ENCODE assay signal across 9 cellular contexts in the genomic region with DNA sequence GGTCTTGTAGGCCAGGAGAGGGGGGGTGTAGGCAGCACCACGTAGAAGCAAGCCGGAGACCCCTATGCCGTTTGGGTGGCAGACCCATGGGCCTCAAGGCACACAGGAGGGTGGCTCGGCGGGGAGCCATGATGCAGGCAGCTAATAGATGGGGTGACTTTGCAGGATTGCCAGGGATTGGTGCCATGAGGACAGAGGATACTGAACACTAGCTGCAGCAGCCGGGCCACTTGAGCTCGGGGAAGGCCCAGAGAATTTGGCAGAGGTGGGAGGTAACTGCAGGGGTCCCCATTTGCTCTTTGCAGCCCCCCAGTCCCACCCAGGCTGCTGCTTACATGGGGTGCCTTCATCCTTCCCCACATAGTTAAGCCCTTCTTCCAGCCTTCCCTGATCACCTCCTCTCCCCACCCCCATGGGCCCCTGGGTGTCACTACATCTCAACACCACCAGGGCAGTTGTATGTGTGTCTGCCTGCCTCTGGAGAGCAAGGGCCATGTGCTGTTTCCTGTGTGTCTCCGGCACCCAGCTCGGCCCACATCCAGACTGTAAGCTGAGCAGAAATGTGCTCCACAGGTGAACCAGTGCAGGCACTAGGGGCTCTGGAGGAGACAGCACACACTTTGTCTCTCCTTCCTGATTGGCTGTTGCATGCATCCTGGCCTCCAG. TPM values are rescaled to one million over a fixed set of nuclear protein-coding genes. Genes with fewer than 3 reads are reported as not detected.
DNase-seq lines count a peak whose midpoint lies in the region; FAIRE-seq and TF ChIP-seq lines count a peak whose summit lies in the region.
"Had no signal": no experiment of that assay in that cellular context is flagged by ENCODE, and none has a peak within 500 bp of the region (broad histone marks: within the 10 kb centered on the region; RNA-seq: fewer than 3 reads in every experiment).

No MANE protein-coding gene starts in this region.

- peaks cover 1% of the 10 kb centered on the region for H3K36me3 ChIP-seq in bronchial epithelial cell (ENCODE audit: control insufficient read depth, insufficient read depth, low read length)

- H3K4me3 ChIP-seq in LNCaP clone FGC (ENCODE audit: low read depth, low read length) (no peak overlapping the region), bronchial epithelial cell (ENCODE audit: low read depth, low read length) (no peak overlapping the region)
- H3K4me3 ChIP-seq: SJSA1 had no signal

- TF ChIP-seq POLR2A in H54 (IDR thresholded peaks at IDR 0.05; ENCODE audit: low read depth, low read length) = no peak

- DNase-seq in ELR (ENCODE audit: low read depth) (peak; percentile 57), LNCaP clone FGC (ENCODE audit: low read depth) (peak; percentile 21), bronchial epithelial cell (ENCODE audit: low read depth) (no peak), neural crest cell (ENCODE audit: low read depth, low spot score) (no peak), NCI-H2227 treated with DMSO at 0.1 percent for 48 hours (lab: John Stamatoyannopoulos, UW) (no peak), H54 (ENCODE audit: insufficient read length, low spot score) (no peak), NCI-H187 (lab: John Stamatoyannopoulos, UW) (no peak), glomerular visceral epithelial cell (ENCODE audit: extremely low spot score) (no peak)

- H3K36me3 Mint-ChIP-seq in neural crest cell (ENCODE audit: low read depth) = no peaks in the 10 kb centered on the region

- no peaks in the 10 kb centered on the region for H3K27me3 ChIP-seq in bronchial epithelial cell (ENCODE audit: control insufficient read depth, insufficient read depth, low read length)
- H3K27me3 ChIP-seq: SJSA1 had no signal

- H3K9me3 Mint-ChIP-seq in neural crest cell = no peaks in the 10 kb centered on the region

- peaks cover 57% of the 10 kb centered on the region for H3K4me1 Mint-ChIP-seq in neural crest cell

- H3K27ac Mint-ChIP-seq in neural crest cell (ENCODE audit: unreplicated experiment) = no peak overlapping the region

- FAIRE-seq in bronchial epithelial cell (lab: Jason Lieb, UNC) = peak; percentile 52
- no peak for FAIRE-seq in H54 (lab: Jason Lieb, UNC)

- peaks cover 6% of the 10 kb centered on the region for H3K27me3 Mint-ChIP-seq in neural crest cell (ENCODE audit: low read depth)

- TF ChIP-seq CTCF in LNCaP clone FGC (IDR thresholded peaks at IDR 0.05; ENCODE audit: control insufficient read depth, extremely low read depth, insufficient read depth) = no peak
- TF ChIP-seq CTCF in bronchial epithelial cell (IDR thresholded peaks at IDR 0.05; ENCODE audit: insufficient read depth, low read length, severe bottlenecking) = peak; percentile 23
- TF ChIP-seq CTCF in neural crest cell (conservative IDR thresholded peaks at IDR 0.05) = peak; percentile 44

- H3K4me3 Mint-ChIP-seq in neural crest cell = peak overlapping the region; percentile 87

RNA-seq across cellular contexts. Expression of a gene that starts 52.1 kb away (rescaled TPM):
- total RNA-seq in bronchial epithelial cell (51.6 and 65.5 TPM in 2 replicates), neural crest cell (128 and 132 TPM in 2 replicates)

Comparison
In these comparisons a context has a peak if more than half of its experiments do, and no peak if none do; other contexts are left out.
1. DNase-seq: peak in ELR (single experiment) and LNCaP clone FGC (single experiment); none in bronchial epithelial cell (single experiment), neural crest cell (single experiment), NCI-H2227 treated with DMSO at 0.1 percent for 48 hours (single experiment), H54 (single experiment), NCI-H187 (0 of 2) and glomerular visceral epithelial cell (single experiment).